In the genomic region with DNA sequence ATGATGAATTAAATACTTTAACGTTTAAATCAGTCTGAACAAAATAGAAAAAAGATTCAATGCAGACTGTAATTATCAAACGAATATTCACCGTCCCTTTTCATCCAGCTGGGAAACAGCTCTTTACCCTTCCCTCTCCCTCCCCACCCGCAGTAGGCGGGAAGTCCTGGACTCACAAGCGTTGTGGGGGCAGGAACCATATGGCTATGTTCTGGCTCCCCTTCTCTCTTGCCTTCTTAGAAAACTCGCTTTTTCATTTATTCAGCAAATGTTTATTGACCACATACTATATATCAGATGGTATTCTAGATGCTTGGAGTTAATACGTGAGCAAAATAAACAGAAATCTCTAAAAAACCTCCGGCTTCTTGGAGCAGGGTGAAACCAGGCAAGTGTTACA, we compare ENCODE assay signal across 8 cellular contexts. TPM values are rescaled to one million over a fixed set of nuclear protein-coding genes. Genes with fewer than 3 reads are reported as not detected.
DNase-seq lines count a peak whose midpoint lies in the region; ATAC-seq and TF ChIP-seq lines count a peak whose summit lies in the region.

No MANE protein-coding gene starts in this region.

- peak overlapping the region; percentile 65; the same call in 1 of the 2 replicates for H3K4me2 ChIP-seq in KMS-11

- H2AFZ ChIP-seq in ACC112 (ENCODE audit: low read length, unreplicated experiment) (peak overlapping the region; percentile 99), KMS-11 (ENCODE audit: low read depth) (peak overlapping the region; percentile 92)

- peak overlapping the region; percentile 88 for H3K27ac Mint-ChIP-seq in central memory CD8-positive, alpha-beta T cell (ENCODE audit: low read depth)
- H3K27ac Mint-ChIP-seq in naive B cell, result peak overlapping the region; percentile 92 to 98 (median 98)

- DNase-seq in central memory CD8-positive, alpha-beta T cell (ENCODE audit: low spot score in 2 of 2), result no peak
- DNase-seq in naive B cell, result no peak
- DNase-seq in NCI-H2196 (lab: John Stamatoyannopoulos, UW; ENCODE audit: unreplicated experiment), result no peak
- no peak for DNase-seq in OCI-M2 (lab: John Stamatoyannopoulos, UW; ENCODE audit: unreplicated experiment)
- no peak for DNase-seq in EL
- DNase-seq in NCI-H1092 treated with DMSO at 0.1 percent for 48 hours (lab: John Stamatoyannopoulos, UW), result no peak

- H3K9ac ChIP-seq in KMS-11, result no peak overlapping the region; the same call in 1 of the 2 replicates

- no peak for ATAC-seq in central memory CD8-positive, alpha-beta T cell (replicated peaks; ENCODE audit: extremely low read depth, poor library complexity, severe bottlenecking)
- ATAC-seq in naive B cell (ENCODE audit: low read depth in 2 of 2), result no peak

- peaks cover 17% of the 10 kb centered on the region for H3K4me1 Mint-ChIP-seq in central memory CD8-positive, alpha-beta T cell
- peaks cover 38 to 46% (median 39%) of the 10 kb centered on the region in 3 donors for H3K4me1 Mint-ChIP-seq in naive B cell

- peaks cover 14% of the 10 kb centered on the region for H3K79me2 ChIP-seq in ACC112 (ENCODE audit: control insufficient read depth, insufficient read depth, low read length, unreplicated experiment)
- peaks cover 7% of the 10 kb centered on the region; the same call in 1 of the 2 replicates for H3K79me2 ChIP-seq in KMS-11 (ENCODE audit: insufficient read depth, low read depth)

- H3K4me1 ChIP-seq in ACC112 (ENCODE audit: control insufficient read depth, insufficient read depth, low read length, unreplicated experiment) (peaks cover 23% of the 10 kb centered on the region), KMS-11 (ENCODE audit: low read depth, poor library complexity, severe bottlenecking) (peaks cover 30% of the 10 kb centered on the region)

- H3K27me3 ChIP-seq in ACC112 (ENCODE audit: insufficient read depth, low read length) (no peaks in the 10 kb centered on the region), KMS-11 (ENCODE audit: insufficient read depth, low read depth) (no peaks in the 10 kb centered on the region)

- no peaks in the 10 kb centered on the region for H3K27me3 Mint-ChIP-seq in central memory CD8-positive, alpha-beta T cell
- H3K27me3 Mint-ChIP-seq in naive B cell, result no peaks in the 10 kb centered on the region

- no peak for TF ChIP-seq CTCF in KMS-11 (conservative IDR thresholded peaks at IDR 0.05; ENCODE audit: low read depth, low read length)

- H3K36me3 ChIP-seq in ACC112 (ENCODE audit: insufficient read depth, low read length), result no peaks in the 10 kb centered on the region
- no peaks in the 10 kb centered on the region for H3K36me3 ChIP-seq in KMS-11 (ENCODE audit: insufficient read depth)

- H3K36me3 Mint-ChIP-seq in central memory CD8-positive, alpha-beta T cell (ENCODE audit: insufficient read depth), result peaks cover 3% of the 10 kb centered on the region
- H3K36me3 Mint-ChIP-seq in naive B cell, result no peaks in the 10 kb centered on the region

- H4K20me1 ChIP-seq in KMS-11 (ENCODE audit: insufficient read depth), result no peaks in the 10 kb centered on the region

- peak overlapping the region; percentile 87 for H3K4me3 Mint-ChIP-seq in central memory CD8-positive, alpha-beta T cell
- peak overlapping the region; percentile 87 to 96 (median 92) for H3K4me3 Mint-ChIP-seq in naive B cell

- H3K27ac ChIP-seq in ACC112 (ENCODE audit: low read depth, low read length), result peak overlapping the region; percentile 52; the same call in 1 of the 2 replicates
- H3K27ac ChIP-seq in KMS-11, result no peak overlapping the region

- no peaks in the 10 kb centered on the region for H3K9me3 Mint-ChIP-seq in central memory CD8-positive, alpha-beta T cell
- no peaks in the 10 kb centered on the region for H3K9me3 Mint-ChIP-seq in naive B cell

- H3K4me3 ChIP-seq in ACC112 (ENCODE audit: low read depth, low read length) (peak overlapping the region; percentile 79), KMS-11 (IDR thresholded peaks at IDR 0.05; ENCODE audit: insufficient read depth, low read depth, low read length) (no peak overlapping the region)

RNA-seq across cellular contexts. Expression of a gene that starts 0.7 kb away (rescaled TPM):
- polyA plus RNA-seq in naive B cell (ENCODE audit: low read depth in 6 of 6), result 10 to 100 TPM; 11.2 to 38.5 (median 19.0) TPM

RNA-seq across cellular contexts. Expression of a gene that starts 25.7 kb away (rescaled TPM):
- polyA plus RNA-seq in naive B cell (ENCODE audit: low read depth in 6 of 6), result 10 to 100 TPM; 54.0 to 79.2 (median 61.9) TPM
